Comparison of ENCODE assay signal across 8 cellular contexts in genomic region chr2:219045937-219046550, GRCh38. TPM values are rescaled to one million over a fixed set of nuclear protein-coding genes. Genes with fewer than 3 reads are reported as not detected.
DNase-seq lines count a peak whose midpoint lies in the region; ATAC-seq and TF ChIP-seq lines count a peak whose summit lies in the region.

No MANE protein-coding gene starts in this region.

- no peaks in the 10 kb centered on the region for H3K9me3 ChIP-seq in mesenchymal stem cell (ENCODE audit: control insufficient read depth, low read length)
- H3K9me3 ChIP-seq in smooth muscle cell (replicated peaks; ENCODE audit: low read depth) = no peaks in the 10 kb centered on the region

- H3K27me3 ChIP-seq in mesenchymal stem cell (ENCODE audit: control insufficient read depth in 1 of 2, insufficient read depth in 1 of 2, low read length in 2 of 2) (peaks cover 85 to 87% of the 10 kb centered on the region in 2 experiments), smooth muscle cell (ENCODE audit: low read depth) (peaks cover 77% of the 10 kb centered on the region)

- H2AK5ac ChIP-seq in mesenchymal stem cell (ENCODE audit: low read length, severe bottlenecking) = no peak overlapping the region

- H2BK15ac ChIP-seq in mesenchymal stem cell (ENCODE audit: low read depth, poor library complexity, severe bottlenecking) = no peak overlapping the region

- no peaks in the 10 kb centered on the region for H3K79me1 ChIP-seq in mesenchymal stem cell (replicated peaks; ENCODE audit: low read length, poor library complexity, severe bottlenecking)

- no peaks in the 10 kb centered on the region for H4K20me1 ChIP-seq in smooth muscle cell (ENCODE audit: low read depth)

- H3K4ac ChIP-seq in mesenchymal stem cell (ENCODE audit: low read depth in 1 of 2, low read length in 2 of 2) = no peak overlapping the region

- no peaks in the 10 kb centered on the region for H3K79me2 ChIP-seq in smooth muscle cell (ENCODE audit: low read depth)

- in situ Hi-C loops in astrocyte of the cerebellum (cut with HindIII; ENCODE audit: low sequenced_read_pairs) = no loop called here

- H4K91ac ChIP-seq in mesenchymal stem cell (ENCODE audit: low read length) = no peak overlapping the region

- no peak overlapping the region for H3K27ac ChIP-seq in mesenchymal stem cell (ENCODE audit: low read length, poor library complexity, severe bottlenecking)
- no peak overlapping the region for H3K27ac ChIP-seq in smooth muscle cell (ENCODE audit: low read depth)

- no peak overlapping the region for H3K9ac ChIP-seq in mesenchymal stem cell (ENCODE audit: low read length)
- no peak overlapping the region for H3K9ac ChIP-seq in smooth muscle cell (ENCODE audit: low read depth)

- no peaks in the 10 kb centered on the region for H3K36me3 ChIP-seq in mesenchymal stem cell (ENCODE audit: control insufficient read depth in 1 of 2, insufficient read depth in 2 of 2, low read depth in 1 of 2, low read length in 2 of 2)
- no peaks in the 10 kb centered on the region for H3K36me3 ChIP-seq in smooth muscle cell (ENCODE audit: low read depth)

- H2BK5ac ChIP-seq in mesenchymal stem cell (ENCODE audit: low read depth, low read length, poor library complexity, severe bottlenecking) = no peak overlapping the region

- no peaks in the 10 kb centered on the region for H3F3A ChIP-seq in smooth muscle cell (ENCODE audit: low read depth)

- WGBS in mesenchymal stem cell = 10% methylated on average over 6 of the region's 6 CpGs
- WGBS in smooth muscle cell (ENCODE audit: low lambda C conversion rate) = 5% methylated on average over 6 of the region's 6 CpGs

- H3K4me2 ChIP-seq in mesenchymal stem cell (ENCODE audit: low read length, poor library complexity, severe bottlenecking) (no peak overlapping the region), smooth muscle cell (no peak overlapping the region)

- no peak overlapping the region for H3K23ac ChIP-seq in mesenchymal stem cell (ENCODE audit: low read length in 2 of 2)

- TF ChIP-seq CTCF in astrocyte of the cerebellum (IDR thresholded peaks at IDR 0.05; ENCODE audit: low read depth, low read length, missing control alignments) = no peak
- TF ChIP-seq CTCF in smooth muscle cell (IDR thresholded peaks at IDR 0.05; ENCODE audit: borderline replicate concordance, insufficient read depth, poor library complexity, severe bottlenecking) = no peak

- ATAC-seq in HG03196 (IDR thresholded peaks at IDR 0.05; ENCODE audit: unreplicated experiment) = no peak

- H2AFZ ChIP-seq in mesenchymal stem cell (ENCODE audit: low read depth, low read length) (no peak overlapping the region), smooth muscle cell (ENCODE audit: low read depth) (no peak overlapping the region)

- no peak overlapping the region for H2BK120ac ChIP-seq in mesenchymal stem cell (ENCODE audit: low read depth, low read length)

- H3K14ac ChIP-seq in mesenchymal stem cell (ENCODE audit: low read length in 2 of 2) = no peak overlapping the region

- peaks cover 3% of the 10 kb centered on the region for H3K4me1 ChIP-seq in mesenchymal stem cell (ENCODE audit: control insufficient read depth, insufficient read depth, low read depth, low read length)
- H3K4me1 ChIP-seq in smooth muscle cell (ENCODE audit: low read depth) = no peaks in the 10 kb centered on the region

- DNase-seq in GM03348 (ENCODE audit: low spot score) = peak; percentile 59
- peak; percentile 41 for DNase-seq in LoVo (ENCODE audit: low spot score)
- peak; percentile 20 for DNase-seq in astrocyte of the cerebellum (ENCODE audit: low read depth)
- DNase-seq in mesenchymal stem cell = peak; percentile 45
- DNase-seq in smooth muscle cell (lab: John Stamatoyannopoulos, UW; ENCODE audit: unreplicated experiment) = no peak
- DNase-seq in hippocampal formation (lab: John Stamatoyannopoulos, UW) = no peak
- no peak for DNase-seq in globus pallidus (ENCODE audit: low spot score)

- H2BK12ac ChIP-seq in mesenchymal stem cell (ENCODE audit: low read length in 2 of 2) = no peak overlapping the region

- no peak overlapping the region for H3K4me3 ChIP-seq in astrocyte of the cerebellum (ENCODE audit: low read depth, low read length)
- H3K4me3 ChIP-seq in mesenchymal stem cell (ENCODE audit: insufficient read depth in 1 of 2, low read depth in 1 of 2, low read length in 2 of 2) = no peak overlapping the region
- H3K4me3 ChIP-seq in smooth muscle cell = no peak overlapping the region

- no peak overlapping the region for H3K18ac ChIP-seq in mesenchymal stem cell (ENCODE audit: low read depth in 1 of 2, low read length in 2 of 2)

- H4K8ac ChIP-seq in mesenchymal stem cell (ENCODE audit: low read length) = no peak overlapping the region

RNA-seq across cellular contexts. Expression of gene CFAP65, which starts 4.7 kb away (rescaled TPM):
- 0.01 TPM for polyA plus RNA-seq in mesenchymal stem cell (2013, experiment 1 of 2)
- polyA plus RNA-seq in mesenchymal stem cell (2013, experiment 2 of 2) = not detected
- not detected in 2 replicates for total RNA-seq in smooth muscle cell
- not detected in 2 replicates for polyA plus RNA-seq in smooth muscle cell

RNA-seq across cellular contexts. Expression of gene IHH, which starts 14.7 kb away (rescaled TPM):
- polyA plus RNA-seq in mesenchymal stem cell (2013, experiment 1 of 2) = not detected
- not detected for polyA plus RNA-seq in mesenchymal stem cell (2013, experiment 2 of 2)
- total RNA-seq in smooth muscle cell = 0.09 TPM in 1 of 2 replicates, not detected in the other
- polyA plus RNA-seq in smooth muscle cell = not detected in 2 replicates

RNA-seq across cellular contexts. Expression of gene CRYBA2, which starts 52.8 kb away (rescaled TPM):
- polyA plus RNA-seq in mesenchymal stem cell (2013, experiment 1 of 2) = not detected
- not detected for polyA plus RNA-seq in mesenchymal stem cell (2013, experiment 2 of 2)
- not detected in 2 replicates for total RNA-seq in smooth muscle cell
- not detected in 2 replicates for polyA plus RNA-seq in smooth muscle cell

Comparison
In these comparisons a context has a peak if more than half of its experiments do, and no peak if none do; other contexts are left out.
1. DNase-seq: peak in GM03348 (single experiment), LoVo (single experiment), astrocyte of the cerebellum (single experiment) and mesenchymal stem cell (single experiment); none in smooth muscle cell (single experiment), hippocampal formation (0 of 2) and globus pallidus (single experiment).